ENCODE assay signal across 14 cellular contexts in the genomic region with DNA sequence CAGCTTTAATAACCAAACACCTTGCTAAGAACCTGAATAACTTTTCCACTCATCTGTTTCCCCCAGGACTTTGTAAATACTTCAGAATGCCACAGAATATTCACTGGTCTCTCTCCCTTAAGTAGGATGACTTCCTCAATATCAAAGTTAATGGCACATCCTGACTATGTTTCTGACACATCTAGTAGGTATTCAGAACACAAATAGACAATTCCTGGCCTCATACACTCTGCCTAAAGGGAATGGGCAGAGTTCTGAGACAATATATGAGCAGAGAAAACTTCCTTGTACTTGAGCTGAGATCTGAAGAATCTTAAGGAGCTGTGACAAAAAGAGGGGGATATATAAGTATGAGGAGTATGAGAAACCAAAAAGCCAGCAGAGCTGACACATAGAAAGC. TPM values are rescaled to one million over a fixed set of nuclear protein-coding genes. Genes with fewer than 3 reads are reported as not detected.
A peak's percentile ranks its signal among the peaks of the same experiment; 100 is the strongest.
DNase-seq lines count a peak whose midpoint lies in the region; FAIRE-seq and TF ChIP-seq lines count a peak whose summit lies in the region.
"Had no signal": no experiment of that assay in that cellular context is flagged by ENCODE, and none has a peak within 500 bp of the region (broad histone marks: within the 10 kb centered on the region; RNA-seq: fewer than 3 reads in every experiment).

No MANE protein-coding gene starts in this region.

- no peak for FAIRE-seq in kidney (lab: Jason Lieb, UNC)
- FAIRE-seq: GM12892, islet of Langerhans, K562 had no signal

- DNase-seq in AG10803 (ENCODE audit: low read depth): peak; percentile 68
- DNase-seq in LHCN-M2 (ENCODE audit: low read depth): peak; percentile 56
- peak; percentile 21 for DNase-seq in dedifferentiated amniotic fluid mesenchymal stem cell (ENCODE audit: extremely low spot score)
- no peak for DNase-seq in NCI-H2107 treated with DMSO at 0.1 percent for 48 hours (lab: John Stamatoyannopoulos, UW; ENCODE audit: unreplicated experiment)
- DNase-seq in NAMALWA (ENCODE audit: low spot score): no peak
- no peak for DNase-seq in kidney
- no peak for DNase-seq in DMS79 (lab: John Stamatoyannopoulos, UW)
- DNase-seq: activated CD8-positive, alpha-beta memory T cell treated with anti-CD3 and anti-CD28 coated beads, Interleukin-2, amount 10 ng/mL, durations not matched to agents 7 days and 5 days; activated naive CD8-positive, alpha-beta T cell treated with anti-CD3 and anti-CD28 coated beads, Interleukin-2, amount 50 U/mL, for 24 hours; NCI-H2081 treated with DMSO at 0.1 percent for 48 hours had no signal

- H3K4me3 ChIP-seq in AG10803 (ENCODE audit: low read length): no peak overlapping the region
- no peak overlapping the region for H3K4me3 ChIP-seq in mesodermal cell (ENCODE audit: extremely low read depth, insufficient read depth, low read length, poor library complexity, severe bottlenecking)
- H3K4me3 ChIP-seq in kidney (ENCODE audit: low read length in 2 of 2): no peak overlapping the region
- H3K4me3 ChIP-seq: K562 had no signal

- no peaks in the 10 kb centered on the region for H3K9me3 ChIP-seq in mesodermal cell (ENCODE audit: control insufficient read depth, low read length)
- H3K9me3 ChIP-seq in kidney (ENCODE audit: control insufficient read depth in 1 of 2, low read length in 2 of 2): no peaks in the 10 kb centered on the region

- H3K9ac ChIP-seq in kidney (ENCODE audit: low read length in 2 of 2): no peak overlapping the region

- intact Hi-C loops in kidney (cut with DNase I): no loop called here

- H3K4me1 ChIP-seq in mesodermal cell (ENCODE audit: control insufficient read depth, insufficient read depth, low read length, poor library complexity, severe bottlenecking) (peaks cover 20% of the 10 kb centered on the region), kidney (ENCODE audit: control insufficient read depth in 1 of 2, insufficient read depth in 1 of 2, low read depth in 1 of 2, low read length in 2 of 2) (no peaks in the 10 kb centered on the region)

- TF ChIP-seq CTCF in AG10803 (conservative IDR thresholded peaks at IDR 0.05; ENCODE audit: low read length) (no peak), kidney (IDR thresholded peaks at IDR 0.05; ENCODE audit: borderline replicate concordance, extremely low read depth, insufficient read depth) (no peak)

- peaks cover 24% of the 10 kb centered on the region for H3K36me3 ChIP-seq in mesodermal cell (ENCODE audit: control insufficient read depth, insufficient read depth, low read length)
- H3K36me3 ChIP-seq in kidney (ENCODE audit: control insufficient read depth in 1 of 2, insufficient read depth in 2 of 2, low read length in 2 of 2): peaks cover 2 to 9% of the 10 kb centered on the region in 2 donors

- H3K27ac ChIP-seq in mesodermal cell (ENCODE audit: low read depth, low read length, severe bottlenecking): peak overlapping the region; percentile 57
- no peak overlapping the region for H3K27ac ChIP-seq in kidney (ENCODE audit: low read depth in 2 of 2, low read length in 2 of 2)

RNA-seq across cellular contexts. Expression of a gene that starts 34.8 kb away (rescaled TPM):
- total RNA-seq in LHCN-M2 (2014; rRNA removed) (16.5 and 22.5 TPM in 2 replicates), kidney (23.4 TPM)
- 6.7 TPM for polyA plus RNA-seq in LHCN-M2 (2012)
- 21.5 TPM for polyA plus RNA-seq in mesodermal cell (2013, experiment 1 of 2)
- 22.5 TPM for polyA plus RNA-seq in mesodermal cell (2013, experiment 2 of 2)
- 8.4 TPM for polyA plus RNA-seq in kidney (ENCODE audit: insufficient read depth, low read depth, low replicate concordance)

Comparison
In these comparisons a context has a peak if more than half of its experiments do, and no peak if none do; other contexts are left out.
1. DNase-seq: peak in AG10803 (single experiment), LHCN-M2 (single experiment) and dedifferentiated amniotic fluid mesenchymal stem cell (single experiment); none in NCI-H2107 treated with DMSO at 0.1 percent for 48 hours (single experiment), NAMALWA (single experiment), kidney (single experiment) and DMS79 (single experiment).